ENCODE assay signal across 9 cellular contexts in the genomic region with DNA sequence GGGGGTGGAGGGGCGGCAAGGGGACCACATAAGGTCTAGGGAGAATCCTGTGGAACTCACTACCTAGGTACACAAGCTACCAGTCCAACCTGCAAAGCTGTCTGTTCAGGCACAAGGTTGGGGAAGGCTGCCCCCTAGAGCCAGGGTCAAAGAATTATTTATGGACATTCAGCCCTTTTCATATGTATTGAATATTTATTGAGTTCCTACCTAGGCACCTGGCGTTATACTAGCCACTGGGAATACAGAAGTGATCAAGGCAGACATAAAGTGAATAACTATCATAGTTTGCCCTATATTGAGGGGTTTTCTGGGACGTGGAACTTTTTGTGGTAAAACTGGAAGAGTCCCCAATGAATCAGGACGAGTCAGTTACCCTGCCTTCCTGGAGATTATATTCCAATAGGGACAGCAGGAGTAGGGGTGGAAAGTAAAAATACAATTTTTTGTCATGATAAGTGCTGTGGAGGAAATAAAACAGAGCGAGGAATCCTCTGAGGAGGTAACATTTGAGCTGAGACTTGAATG. TPM values are rescaled to one million over a fixed set of nuclear protein-coding genes. Genes with fewer than 3 reads are reported as not detected.
A peak's percentile ranks its signal among the peaks of the same experiment; 100 is the strongest.
DNase-seq lines count a peak whose midpoint lies in the region; ATAC-seq and TF ChIP-seq lines count a peak whose summit lies in the region.
"Had no signal": no experiment of that assay in that cellular context is flagged by ENCODE, and none has a peak within 500 bp of the region (broad histone marks: within the 10 kb centered on the region; RNA-seq: fewer than 3 reads in every experiment).

No MANE protein-coding gene starts in this region.

- H3K4me1 ChIP-seq in RWPE2 (ENCODE audit: insufficient read depth, poor library complexity, severe bottlenecking) (peaks cover 45% of the 10 kb centered on the region), right atrium auricular region (peaks cover 0 to 47% of the 10 kb centered on the region in 2 donors)

- no peak overlapping the region for H3K4me3 ChIP-seq in RWPE2 (ENCODE audit: severe bottlenecking)
- H3K4me3 ChIP-seq in right atrium auricular region: no peak overlapping the region

- H3K36me3 ChIP-seq in RWPE2 (ENCODE audit: low read depth) (no peaks in the 10 kb centered on the region), right atrium auricular region (no peaks in the 10 kb centered on the region)

- no peaks in the 10 kb centered on the region for H3K9me3 ChIP-seq in RWPE2 (ENCODE audit: severe bottlenecking)
- H3K9me3 ChIP-seq in right atrium auricular region: no peaks in the 10 kb centered on the region

- peak; percentile 67 for TF ChIP-seq CTCF in RWPE2 (IDR thresholded peaks at IDR 0.05; ENCODE audit: poor library complexity, severe bottlenecking)
- peak; percentile 53 to 75 for TF ChIP-seq CTCF in right atrium auricular region (IDR thresholded peaks at IDR 0.05)

- H3K27ac ChIP-seq in RWPE2 (ENCODE audit: poor library complexity, severe bottlenecking) (peak overlapping the region; percentile 70), right atrium auricular region (no peak overlapping the region)

- H3K27me3 ChIP-seq in RWPE2 (ENCODE audit: insufficient read depth, poor library complexity, severe bottlenecking) (no peaks in the 10 kb centered on the region), right atrium auricular region (no peaks in the 10 kb centered on the region)

- peak; percentile 57 for ATAC-seq in HG02759 (IDR thresholded peaks at IDR 0.05; ENCODE audit: unreplicated experiment)
- no peak for ATAC-seq in RWPE2 (ENCODE audit: low read depth)
- no peak for ATAC-seq in GM19452 (IDR thresholded peaks at IDR 0.05; ENCODE audit: unreplicated experiment)

- peak; percentile 48 for DNase-seq in DMS153 (lab: John Stamatoyannopoulos, UW)
- no peak for DNase-seq in RWPE2 (ENCODE audit: low spot score)
- peak; percentile 75 for DNase-seq in activated naive CD4-positive, alpha-beta T cell treated with Interleukin-2 at 50 U/mL for 16 hours
- no peak for DNase-seq in right atrium auricular region (ENCODE audit: low spot score)
- DNase-seq in stimulated activated CD4-positive, alpha-beta T cell treated with anti-CD3 and anti-CD28 coated beads, Interleukin-1b, Interleukin-23, amount 100 ng/mL, for 48 hours: peak; percentile 69
- DNase-seq in hepatic stellate cell (ENCODE audit: low spot score): no peak

RNA-seq across cellular contexts. Expression of a gene that starts 5.8 kb away (rescaled TPM):
- 10 to 100 TPM; 48.9 to 52.0 TPM for total RNA-seq in right atrium auricular region

RNA-seq across cellular contexts. Expression of a gene that starts 8.6 kb away (rescaled TPM):
- 10 to 100 TPM; 19.8 to 26.8 TPM for total RNA-seq in right atrium auricular region

RNA-seq across cellular contexts. Expression of a gene that starts 42.0 kb away (rescaled TPM):
- total RNA-seq in right atrium auricular region: 1 to 10 TPM in 1 of 2 donors, under 1 TPM in 1; 0.55 to 2.1 TPM
- total RNA-seq: M059J had no signal

RNA-seq across cellular contexts. Expression of a gene that starts 52.4 kb away (rescaled TPM):
- 10 to 100 TPM; 33.4 to 60.2 TPM for total RNA-seq in right atrium auricular region

Comparison
In these comparisons a context has a peak if more than half of its experiments do, and no peak if none do; other contexts are left out.
1. DNase-seq: peak in DMS153 (single experiment), activated naive CD4-positive, alpha-beta T cell treated with Interleukin-2 at 50 U/mL for 16 hours (single experiment) and stimulated activated CD4-positive, alpha-beta T cell treated with anti-CD3 and anti-CD28 coated beads, Interleukin-1b, Interleukin-23, amount 100 ng/mL, for 48 hours (single experiment); none in RWPE2 (single experiment), right atrium auricular region (single experiment) and hepatic stellate cell (single experiment).